In the genomic region with DNA sequence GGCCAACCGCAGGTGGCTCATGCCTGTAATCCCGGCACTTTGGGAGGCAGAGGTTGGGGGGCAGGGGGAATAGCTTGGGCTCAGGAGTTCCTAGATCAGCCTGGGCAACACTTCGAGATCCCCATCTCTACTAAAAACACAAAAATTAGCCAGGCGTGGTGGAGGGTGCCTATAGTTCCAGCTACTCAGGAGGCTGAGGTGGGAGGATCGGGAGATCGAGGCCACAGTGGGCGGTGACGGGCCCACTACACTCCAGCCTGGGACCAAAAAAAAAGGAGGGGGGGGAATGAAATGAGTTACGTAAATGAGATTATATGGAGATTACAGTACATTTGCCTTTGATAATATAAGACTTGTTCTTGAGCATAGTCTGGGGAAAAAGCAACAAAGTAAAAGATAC, we compare ENCODE assay signal across 1 cellular context.
TF ChIP-seq lines count a peak whose summit lies in the region.

No MANE protein-coding gene starts in this region.

TF ChIP-seq in GM23338, 12 proteins besides CTCF, POLR2A, EP300 and RAD21 (continued from another document):
- TF ChIP-seq, protein P1, sequence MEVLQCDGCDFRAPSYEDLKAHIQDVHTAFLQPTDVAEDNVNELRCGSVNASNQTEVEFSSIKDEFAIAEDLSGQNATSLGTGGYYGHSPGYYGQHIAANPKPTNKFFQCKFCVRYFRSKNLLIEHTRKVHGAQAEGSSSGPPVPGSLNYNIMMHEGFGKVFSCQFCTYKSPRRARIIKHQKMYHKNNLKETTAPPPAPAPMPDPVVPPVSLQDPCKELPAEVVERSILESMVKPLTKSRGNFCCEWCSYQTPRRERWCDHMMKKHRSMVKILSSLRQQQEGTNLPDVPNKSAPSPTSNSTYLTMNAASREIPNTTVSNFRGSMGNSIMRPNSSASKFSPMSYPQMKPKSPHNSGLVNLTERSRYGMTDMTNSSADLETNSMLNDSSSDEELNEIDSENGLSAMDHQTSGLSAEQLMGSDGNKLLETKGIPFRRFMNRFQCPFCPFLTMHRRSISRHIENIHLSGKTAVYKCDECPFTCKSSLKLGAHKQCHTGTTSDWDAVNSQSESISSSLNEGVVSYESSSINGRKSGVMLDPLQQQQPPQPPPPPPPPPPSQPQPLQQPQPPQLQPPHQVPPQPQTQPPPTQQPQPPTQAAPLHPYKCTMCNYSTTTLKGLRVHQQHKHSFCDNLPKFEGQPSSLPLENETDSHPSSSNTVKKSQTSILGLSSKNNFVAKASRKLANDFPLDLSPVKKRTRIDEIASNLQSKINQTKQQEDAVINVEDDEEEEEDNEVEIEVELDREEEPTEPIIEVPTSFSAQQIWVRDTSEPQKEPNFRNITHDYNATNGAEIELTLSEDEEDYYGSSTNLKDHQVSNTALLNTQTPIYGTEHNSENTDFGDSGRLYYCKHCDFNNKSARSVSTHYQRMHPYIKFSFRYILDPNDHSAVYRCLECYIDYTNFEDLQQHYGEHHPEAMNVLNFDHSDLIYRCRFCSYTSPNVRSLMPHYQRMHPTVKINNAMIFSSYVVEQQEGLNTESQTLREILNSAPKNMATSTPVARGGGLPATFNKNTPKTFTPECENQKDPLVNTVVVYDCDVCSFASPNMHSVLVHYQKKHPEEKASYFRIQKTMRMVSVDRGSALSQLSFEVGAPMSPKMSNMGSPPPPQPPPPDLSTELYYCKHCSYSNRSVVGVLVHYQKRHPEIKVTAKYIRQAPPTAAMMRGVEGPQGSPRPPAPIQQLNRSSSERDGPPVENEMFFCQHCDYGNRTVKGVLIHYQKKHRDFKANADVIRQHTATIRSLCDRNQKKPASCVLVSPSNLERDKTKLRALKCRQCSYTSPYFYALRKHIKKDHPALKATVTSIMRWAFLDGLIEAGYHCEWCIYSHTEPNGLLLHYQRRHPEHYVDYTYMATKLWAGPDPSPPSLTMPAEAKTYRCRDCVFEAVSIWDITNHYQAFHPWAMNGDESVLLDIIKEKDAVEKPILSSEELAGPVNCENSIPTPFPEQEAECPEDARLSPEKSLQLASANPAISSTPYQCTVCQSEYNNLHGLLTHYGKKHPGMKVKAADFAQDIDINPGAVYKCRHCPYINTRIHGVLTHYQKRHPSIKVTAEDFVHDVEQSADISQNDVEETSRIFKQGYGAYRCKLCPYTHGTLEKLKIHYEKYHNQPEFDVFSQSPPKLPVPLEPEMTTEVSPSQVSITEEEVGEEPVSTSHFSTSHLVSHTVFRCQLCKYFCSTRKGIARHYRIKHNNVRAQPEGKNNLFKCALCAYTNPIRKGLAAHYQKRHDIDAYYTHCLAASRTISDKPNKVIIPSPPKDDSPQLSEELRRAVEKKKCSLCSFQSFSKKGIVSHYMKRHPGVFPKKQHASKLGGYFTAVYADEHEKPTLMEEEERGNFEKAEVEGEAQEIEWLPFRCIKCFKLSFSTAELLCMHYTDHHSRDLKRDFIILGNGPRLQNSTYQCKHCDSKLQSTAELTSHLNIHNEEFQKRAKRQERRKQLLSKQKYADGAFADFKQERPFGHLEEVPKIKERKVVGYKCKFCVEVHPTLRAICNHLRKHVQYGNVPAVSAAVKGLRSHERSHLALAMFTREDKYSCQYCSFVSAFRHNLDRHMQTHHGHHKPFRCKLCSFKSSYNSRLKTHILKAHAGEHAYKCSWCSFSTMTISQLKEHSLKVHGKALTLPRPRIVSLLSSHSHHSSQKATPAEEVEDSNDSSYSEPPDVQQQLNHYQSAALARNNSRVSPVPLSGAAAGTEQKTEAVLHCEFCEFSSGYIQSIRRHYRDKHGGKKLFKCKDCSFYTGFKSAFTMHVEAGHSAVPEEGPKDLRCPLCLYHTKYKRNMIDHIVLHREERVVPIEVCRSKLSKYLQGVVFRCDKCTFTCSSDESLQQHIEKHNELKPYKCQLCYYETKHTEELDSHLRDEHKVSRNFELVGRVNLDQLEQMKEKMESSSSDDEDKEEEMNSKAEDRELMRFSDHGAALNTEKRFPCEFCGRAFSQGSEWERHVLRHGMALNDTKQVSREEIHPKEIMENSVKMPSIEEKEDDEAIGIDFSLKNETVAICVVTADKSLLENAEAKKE (CRISPR knock-in tag; IDR thresholded peaks at IDR 0.05): no peak
- TF ChIP-seq, protein P2, sequence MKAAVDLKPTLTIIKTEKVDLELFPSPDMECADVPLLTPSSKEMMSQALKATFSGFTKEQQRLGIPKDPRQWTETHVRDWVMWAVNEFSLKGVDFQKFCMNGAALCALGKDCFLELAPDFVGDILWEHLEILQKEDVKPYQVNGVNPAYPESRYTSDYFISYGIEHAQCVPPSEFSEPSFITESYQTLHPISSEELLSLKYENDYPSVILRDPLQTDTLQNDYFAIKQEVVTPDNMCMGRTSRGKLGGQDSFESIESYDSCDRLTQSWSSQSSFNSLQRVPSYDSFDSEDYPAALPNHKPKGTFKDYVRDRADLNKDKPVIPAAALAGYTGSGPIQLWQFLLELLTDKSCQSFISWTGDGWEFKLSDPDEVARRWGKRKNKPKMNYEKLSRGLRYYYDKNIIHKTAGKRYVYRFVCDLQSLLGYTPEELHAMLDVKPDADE (IDR thresholded peaks at IDR 0.05): no peak
- TF ChIP-seq ZNF331 (CRISPR knock-in tag; IDR thresholded peaks at IDR 0.05; ENCODE audit: low read depth): no peak
- TF ChIP-seq STAT1 (IDR thresholded peaks at IDR 0.05; ENCODE audit: unreplicated experiment): no peak
- no peak for TF ChIP-seq EZH2 (IDR thresholded peaks at IDR 0.05; ENCODE audit: low read depth, unreplicated experiment)
- TF ChIP-seq EZH2phosphoT487 (IDR thresholded peaks at IDR 0.05; ENCODE audit: unreplicated experiment): no peak
- TF ChIP-seq CREB1 (CRISPR knock-in tag; IDR thresholded peaks at IDR 0.05; ENCODE audit: low read depth): no peak
- no peak for TF ChIP-seq JUNB (IDR thresholded peaks at IDR 0.05; ENCODE audit: unreplicated experiment)
- no peak for TF ChIP-seq NANOG (IDR thresholded peaks at IDR 0.05; ENCODE audit: borderline replicate concordance)
